Comparison of ENCODE assay signal across 8 cellular contexts in genomic region chr15:42581272-42581730, GRCh38. TPM values are rescaled to one million over a fixed set of nuclear protein-coding genes. Genes with fewer than 3 reads are reported as not detected.
DNase-seq lines count a peak whose midpoint lies in the region; ATAC-seq and TF ChIP-seq lines count a peak whose summit lies in the region.

No MANE protein-coding gene starts in this region.

- peak overlapping the region; percentile 73 for H3K4me3 Mint-ChIP-seq in Caco-2 (ENCODE audit: unreplicated experiment)
- H3K4me3 Mint-ChIP-seq in activated naive CD4-positive, alpha-beta T cell treated with anti-CD3 and anti-CD28 coated beads for 36 hours: peak overlapping the region; percentile 77

- DNase-seq in Caco-2 (peak; percentile 78 to 79), KG1 (lab: John Stamatoyannopoulos, UW) (peak; percentile 74), SJSA1 (ENCODE audit: low read depth in 1 of 2, low spot score in 2 of 2) (peak; percentile 66 to 82), globus pallidus (ENCODE audit: low spot score) (peak; percentile 91), nucleus accumbens (lab: John Stamatoyannopoulos, UW) (peak in 55 of 56 donors; percentile 14 to 89 (median 74))
- peak; percentile 87 for DNase-seq in activated naive CD4-positive, alpha-beta T cell treated with anti-CD3 and anti-CD28 coated beads for 36 hours

- BruUV-seq in Caco-2 (replicated peaks; lab: Mats Ljungman, UMichigan): no TSS peak

- 0 out of 2 replicates have a peak, but pooled peaks cover 7% of the 10 kb centered on the region for H3K4me1 ChIP-seq in Caco-2
- H3K4me1 ChIP-seq in SJSA1 (replicated peaks): peaks cover 36% of the 10 kb centered on the region
- peaks cover 9 to 60% (median 35%) of the 10 kb centered on the region in 5 donors for H3K4me1 ChIP-seq in subcutaneous abdominal adipose tissue (ENCODE audit: control insufficient read depth in 5 of 5, insufficient read depth in 5 of 5, low read length in 5 of 5)

- peak overlapping the region; percentile 31 for H3K4me3 ChIP-seq in Caco-2 (ENCODE audit: low read depth, low read length)
- H3K4me3 ChIP-seq in SJSA1: peak overlapping the region; percentile 34
- H3K4me3 ChIP-seq in subcutaneous abdominal adipose tissue (ENCODE audit: low read depth in 1 of 5, low read length in 5 of 5): peak overlapping the region; percentile 38 to 71 (median 62)

- H3K4me1 Mint-ChIP-seq in Caco-2 (ENCODE audit: low read depth, unreplicated experiment): peaks cover 7% of the 10 kb centered on the region
- H3K4me1 Mint-ChIP-seq in activated naive CD4-positive, alpha-beta T cell treated with anti-CD3 and anti-CD28 coated beads for 36 hours (ENCODE audit: low read depth): peaks cover 19% of the 10 kb centered on the region

- CTCF ChIA-PET in Caco-2 (lab: Charles Lee): interaction anchor here (2.6 kb wide), 1 partner anchor 11 kb away, joined by 12 read pairs; no protein-coding TSS in a partner anchor
- CTCF ChIA-PET in activated naive CD4-positive, alpha-beta T cell treated with anti-CD3 and anti-CD28 coated beads for 36 hours (lab: Charles Lee): interaction anchor here (0.5 kb wide), 1 partner anchor 68 kb away, joined by 5 read pairs; no protein-coding TSS in a partner anchor

- H3K27ac Mint-ChIP-seq in Caco-2 (ENCODE audit: unreplicated experiment): no peak overlapping the region
- no peak overlapping the region for H3K27ac Mint-ChIP-seq in activated naive CD4-positive, alpha-beta T cell treated with anti-CD3 and anti-CD28 coated beads for 36 hours

- peak overlapping the region in 3 of 5 donors; percentile 42 to 64 (median 48) for H3K9ac ChIP-seq in subcutaneous abdominal adipose tissue (ENCODE audit: low read length in 5 of 5)

- H3K36me3 ChIP-seq in Caco-2 (ENCODE audit: control insufficient read depth, insufficient read depth, low read length): no peaks in the 10 kb centered on the region
- H3K36me3 ChIP-seq in SJSA1: peaks cover 5% of the 10 kb centered on the region; the same call in 1 of the 2 replicates
- H3K36me3 ChIP-seq in subcutaneous abdominal adipose tissue (ENCODE audit: control insufficient read depth in 5 of 5, insufficient read depth in 5 of 5, low read length in 5 of 5): peaks cover 0 to 6% (median 5%) of the 10 kb centered on the region in 5 donors

- H3K36me3 Mint-ChIP-seq in Caco-2 (ENCODE audit: insufficient read depth, unreplicated experiment): no peaks in the 10 kb centered on the region
- H3K36me3 Mint-ChIP-seq in activated naive CD4-positive, alpha-beta T cell treated with anti-CD3 and anti-CD28 coated beads for 36 hours (ENCODE audit: low read depth): no peaks in the 10 kb centered on the region

- POLR2A ChIA-PET in Caco-2 (lab: Charles Lee): no interaction called here

- peak; percentile 73 for ATAC-seq in GM21390 (IDR thresholded peaks at IDR 0.05; ENCODE audit: unreplicated experiment)

- peaks cover 34% of the 10 kb centered on the region for H3K27me3 Mint-ChIP-seq in Caco-2 (ENCODE audit: insufficient read depth, unreplicated experiment)
- H3K27me3 Mint-ChIP-seq in activated naive CD4-positive, alpha-beta T cell treated with anti-CD3 and anti-CD28 coated beads for 36 hours (ENCODE audit: low read depth): peaks cover 27% of the 10 kb centered on the region

- H3K9me3 ChIP-seq in Caco-2 (no peaks in the 10 kb centered on the region), SJSA1 (replicated peaks) (no peaks in the 10 kb centered on the region), subcutaneous abdominal adipose tissue (ENCODE audit: control insufficient read depth in 5 of 5, low read length in 5 of 5) (no peaks in the 10 kb centered on the region)

- no peaks in the 10 kb centered on the region for H3K27me3 ChIP-seq in Caco-2 (replicated peaks; ENCODE audit: control insufficient read depth, insufficient read depth, low read length)
- no peaks in the 10 kb centered on the region for H3K27me3 ChIP-seq in SJSA1 (replicated peaks)
- no peaks in the 10 kb centered on the region for H3K27me3 ChIP-seq in subcutaneous abdominal adipose tissue (ENCODE audit: control insufficient read depth in 5 of 5, insufficient read depth in 4 of 5, low read length in 5 of 5)

- intact Hi-C loops in Caco-2 (cut with micrococcal nuclease; ENCODE audit: unreplicated experiment): loop anchor here (1.0 kb wide), 1 partner anchor 69 kb away; no protein-coding TSS in a partner anchor
- intact Hi-C loops in activated naive CD4-positive, alpha-beta T cell treated with anti-CD3 and anti-CD28 coated beads for 36 hours (cut with micrococcal nuclease): loop anchor here (1.0 kb wide), 2 partner anchors 28 to 33 kb away; partner anchors contain the start of genes HAUS2 and LRRC57

- H3K27ac ChIP-seq in SJSA1 (no peak overlapping the region), subcutaneous abdominal adipose tissue (ENCODE audit: low read depth, low read length) (peak overlapping the region; percentile 54)

- TF ChIP-seq CTCF in Caco-2 (IDR thresholded peaks at IDR 0.05; ENCODE audit: insufficient read depth in 1 of 2, low read depth in 1 of 2, low read length in 1 of 2, severe bottlenecking in 1 of 2, unreplicated experiment in 1 of 2): no peak

- no peaks in the 10 kb centered on the region for H3K9me3 Mint-ChIP-seq in Caco-2 (ENCODE audit: unreplicated experiment)
- no peaks in the 10 kb centered on the region for H3K9me3 Mint-ChIP-seq in activated naive CD4-positive, alpha-beta T cell treated with anti-CD3 and anti-CD28 coated beads for 36 hours

RNA-seq across cellular contexts. Expression of gene STARD9, which starts 5.9 kb away (rescaled TPM):
- total RNA-seq in Caco-2 (2022): 0.56 and 0.86 TPM in 2 replicates
- total RNA-seq in SJSA1 (2014; rRNA removed; shearing (Covaris generic)): 4.0 and 7.4 TPM in 2 replicates
- 1 to 10 TPM; 1.9 to 2.5 TPM for total RNA-seq in activated naive CD4-positive, alpha-beta T cell treated with anti-CD3 and anti-CD28 coated beads for 36 hours

RNA-seq across cellular contexts. Expression of gene HAUS2, which starts 32.7 kb away (rescaled TPM):
- 35.7 and 36.9 TPM in 2 replicates for total RNA-seq in Caco-2 (2022)
- 88.9 and 92.3 TPM in 2 replicates for total RNA-seq in SJSA1 (2014; rRNA removed; shearing (Covaris generic))
- total RNA-seq in activated naive CD4-positive, alpha-beta T cell treated with anti-CD3 and anti-CD28 coated beads for 36 hours: 10 to 100 TPM; 46.2 to 55.6 TPM

RNA-seq across cellular contexts. Expression of gene LRRC57, which starts 32.7 kb away (rescaled TPM):
- 19.3 and 28.8 TPM in 2 replicates for total RNA-seq in Caco-2 (2022)
- 13.9 and 24.4 TPM in 2 replicates for total RNA-seq in SJSA1 (2014; rRNA removed; shearing (Covaris generic))
- total RNA-seq in activated naive CD4-positive, alpha-beta T cell treated with anti-CD3 and anti-CD28 coated beads for 36 hours: 10 to 100 TPM; 14.7 to 16.3 TPM
